In the genomic region with DNA sequence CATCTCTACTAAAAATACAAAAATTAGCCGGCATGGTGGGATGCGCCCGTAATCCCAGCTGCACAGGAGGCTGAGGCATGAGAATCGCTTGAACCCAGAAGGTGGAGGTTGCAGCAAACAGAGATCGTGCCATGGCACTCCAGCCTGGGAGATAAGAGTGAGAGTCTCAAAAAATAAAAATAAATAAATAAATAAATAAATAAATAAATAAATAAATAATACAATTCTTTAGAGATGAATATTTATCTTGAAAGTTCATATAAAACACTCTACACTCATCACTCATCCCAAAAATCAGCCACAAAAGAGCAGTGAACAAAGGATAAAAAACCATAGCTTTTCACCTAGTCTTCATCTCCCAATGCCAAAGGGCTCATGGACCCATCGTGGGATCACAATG, we compare ENCODE assay signal across 34 cellular contexts.
"Had no signal": no experiment of that assay in that cellular context is flagged by ENCODE, and none has a peak within 500 bp of the region (broad histone marks: within the 10 kb centered on the region; RNA-seq: fewer than 3 reads in every experiment).

No MANE protein-coding gene starts in this region.

- H3K4me3 ChIP-seq: MG63 had no signal

- H3K36me3 ChIP-seq: MG63 had no signal

- H3K9me3 ChIP-seq: MG63 had no signal

- DNase-seq: Karpas-422, Kasumi-1, MG63, MM.1S, MV-4-11, NCI-H1048, NCI-H1092, NCI-H1092 treated with DMSO at 0.1 percent for 48 hours, NCI-H1105, NCI-H1105 treated with DMSO at 0.1 percent for 48 hours, NCI-H1417, NCI-H1417 treated with DMSO at 0.1 percent for 48 hours, NCI-H1436, NCI-H1436 treated with DMSO at 0.1 percent for 48 hours, NCI-H146, NCI-H1694, NCI-H1694 treated with DMSO at 0.1 percent for 48 hours, NCI-H187, NCI-H187 treated with DMSO at 0.1 percent for 48 hours, NCI-H1930, NCI-H2029 treated with DMSO at 0.1 percent for 48 hours, NCI-H2081, NCI-H2081 treated with DMSO at 0.1 percent for 48 hours, NCI-H2107, NCI-H2171, NCI-H2171 treated with DMSO at 0.1 percent for 48 hours, NCI-H2227 treated with DMSO at 0.1 percent for 48 hours, NCI-H226, NCI-H345, NCI-H446, NCI-H446 treated with DMSO at 0.1 percent for 48 hours, NCI-H510A, NCI-H510A treated with DMSO at 0.1 percent for 48 hours, NCI-H524 had no signal
